In genomic region chr2:64784168-64785061, GRCh38 we compare ENCODE assay signal across 1 cellular context.
A peak's percentile ranks its signal among the peaks of the same experiment; 100 is the strongest.
TF ChIP-seq lines count a peak whose summit lies in the region.

No MANE protein-coding gene starts in this region.

TF ChIP-seq in HepG2, 621 proteins besides CTCF, POLR2A, EP300 and RAD21 (continued from another document and continues in another):
- TF ChIP-seq, protein P1, sequence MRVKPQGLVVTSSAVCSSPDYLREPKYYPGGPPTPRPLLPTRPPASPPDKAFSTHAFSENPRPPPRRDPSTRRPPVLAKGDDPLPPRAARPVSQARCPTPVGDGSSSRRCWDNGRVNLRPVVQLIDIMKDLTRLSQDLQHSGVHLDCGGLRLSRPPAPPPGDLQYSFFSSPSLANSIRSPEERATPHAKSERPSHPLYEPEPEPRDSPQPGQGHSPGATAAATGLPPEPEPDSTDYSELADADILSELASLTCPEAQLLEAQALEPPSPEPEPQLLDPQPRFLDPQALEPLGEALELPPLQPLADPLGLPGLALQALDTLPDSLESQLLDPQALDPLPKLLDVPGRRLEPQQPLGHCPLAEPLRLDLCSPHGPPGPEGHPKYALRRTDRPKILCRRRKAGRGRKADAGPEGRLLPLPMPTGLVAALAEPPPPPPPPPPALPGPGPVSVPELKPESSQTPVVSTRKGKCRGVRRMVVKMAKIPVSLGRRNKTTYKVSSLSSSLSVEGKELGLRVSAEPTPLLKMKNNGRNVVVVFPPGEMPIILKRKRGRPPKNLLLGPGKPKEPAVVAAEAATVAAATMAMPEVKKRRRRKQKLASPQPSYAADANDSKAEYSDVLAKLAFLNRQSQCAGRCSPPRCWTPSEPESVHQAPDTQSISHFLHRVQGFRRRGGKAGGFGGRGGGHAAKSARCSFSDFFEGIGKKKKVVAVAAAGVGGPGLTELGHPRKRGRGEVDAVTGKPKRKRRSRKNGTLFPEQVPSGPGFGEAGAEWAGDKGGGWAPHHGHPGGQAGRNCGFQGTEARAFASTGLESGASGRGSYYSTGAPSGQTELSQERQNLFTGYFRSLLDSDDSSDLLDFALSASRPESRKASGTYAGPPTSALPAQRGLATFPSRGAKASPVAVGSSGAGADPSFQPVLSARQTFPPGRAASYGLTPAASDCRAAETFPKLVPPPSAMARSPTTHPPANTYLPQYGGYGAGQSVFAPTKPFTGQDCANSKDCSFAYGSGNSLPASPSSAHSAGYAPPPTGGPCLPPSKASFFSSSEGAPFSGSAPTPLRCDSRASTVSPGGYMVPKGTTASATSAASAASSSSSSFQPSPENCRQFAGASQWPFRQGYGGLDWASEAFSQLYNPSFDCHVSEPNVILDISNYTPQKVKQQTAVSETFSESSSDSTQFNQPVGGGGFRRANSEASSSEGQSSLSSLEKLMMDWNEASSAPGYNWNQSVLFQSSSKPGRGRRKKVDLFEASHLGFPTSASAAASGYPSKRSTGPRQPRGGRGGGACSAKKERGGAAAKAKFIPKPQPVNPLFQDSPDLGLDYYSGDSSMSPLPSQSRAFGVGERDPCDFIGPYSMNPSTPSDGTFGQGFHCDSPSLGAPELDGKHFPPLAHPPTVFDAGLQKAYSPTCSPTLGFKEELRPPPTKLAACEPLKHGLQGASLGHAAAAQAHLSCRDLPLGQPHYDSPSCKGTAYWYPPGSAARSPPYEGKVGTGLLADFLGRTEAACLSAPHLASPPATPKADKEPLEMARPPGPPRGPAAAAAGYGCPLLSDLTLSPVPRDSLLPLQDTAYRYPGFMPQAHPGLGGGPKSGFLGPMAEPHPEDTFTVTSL (CRISPR knock-in tag; IDR thresholded peaks at IDR 0.05; ENCODE audit: borderline replicate concordance), result peak; percentile 42; the same call in 1 of the 2 replicates
- TF ChIP-seq BRF2 (CRISPR knock-in tag; IDR thresholded peaks at IDR 0.05) (0 out of 2 replicates have a peak, but pooled peaks have one; percentile 70), IRF2 (CRISPR knock-in tag; IDR thresholded peaks at IDR 0.05) (no peak), REXO4 (CRISPR knock-in tag; IDR thresholded peaks at IDR 0.05; ENCODE audit: borderline replicate concordance) (no peak), ZNF383 (CRISPR knock-in tag; IDR thresholded peaks at IDR 0.05; ENCODE audit: borderline replicate concordance) (no peak), FOXK2 (IDR thresholded peaks at IDR 0.05) (no peak), NCOA5 (CRISPR knock-in tag; IDR thresholded peaks at IDR 0.05) (no peak), ZFP62 (CRISPR knock-in tag; IDR thresholded peaks at IDR 0.05) (no peak), ZNF121 (CRISPR knock-in tag; IDR thresholded peaks at IDR 0.05) (peak; percentile 82; the same call in 1 of the 2 replicates), PAF1 (CRISPR knock-in tag; IDR thresholded peaks at IDR 0.05) (no peak), ZNF7 (CRISPR knock-in tag; IDR thresholded peaks at IDR 0.05) (no peak), ZNF746 (CRISPR knock-in tag; IDR thresholded peaks at IDR 0.05) (0 out of 2 replicates have a peak, but pooled peaks have one; percentile 51), ZNF557 (CRISPR knock-in tag; IDR thresholded peaks at IDR 0.05) (no peak), U2AF1 (optimal IDR thresholded peaks at IDR 0.05; ENCODE audit: low read depth, low read length) (no peak), ZFP36L2 (CRISPR knock-in tag; IDR thresholded peaks at IDR 0.05) (no peak), HOXA3 (CRISPR knock-in tag; IDR thresholded peaks at IDR 0.05) (peak; percentile 47; the same call in 1 of the 2 replicates), ZNF260 (CRISPR knock-in tag; IDR thresholded peaks at IDR 0.05; ENCODE audit: borderline replicate concordance, low read depth) (no peak), BCL3 (CRISPR knock-in tag; IDR thresholded peaks at IDR 0.05) (no peak), ZNF333 (CRISPR knock-in tag; IDR thresholded peaks at IDR 0.05; ENCODE audit: borderline replicate concordance) (peak; percentile 98), STAG1 (CRISPR knock-in tag; IDR thresholded peaks at IDR 0.05) (peak; percentile 25; the same call in 1 of the 2 replicates), DMTF1 (CRISPR knock-in tag; IDR thresholded peaks at IDR 0.05) (0 out of 2 replicates have a peak, but pooled peaks have one; percentile 3), KDM6A (CRISPR knock-in tag; IDR thresholded peaks at IDR 0.05; ENCODE audit: low read depth) (no peak), ZFY (CRISPR knock-in tag; IDR thresholded peaks at IDR 0.05) (peak; percentile 95), ZNF766 (CRISPR knock-in tag; IDR thresholded peaks at IDR 0.05; ENCODE audit: borderline replicate concordance) (peak; percentile 71; the same call in 1 of the 2 replicates), ZNF235 (CRISPR knock-in tag; IDR thresholded peaks at IDR 0.05; ENCODE audit: borderline replicate concordance) (0 out of 2 replicates have a peak, but pooled peaks have one; percentile 70), TMF1 (CRISPR knock-in tag; IDR thresholded peaks at IDR 0.05; ENCODE audit: low read depth) (peak; percentile 34; the same call in 1 of the 2 replicates), ZSCAN31 (CRISPR knock-in tag; IDR thresholded peaks at IDR 0.05; ENCODE audit: low read depth) (peak; percentile 72), MAZ (IDR thresholded peaks at IDR 0.05; ENCODE audit: borderline replicate concordance, low read depth, low read length) (no peak), MAZ (CRISPR knock-in tag; IDR thresholded peaks at IDR 0.05; ENCODE audit: low read depth) (peak; percentile 69; the same call in 1 of the 2 replicates), EZH2 (conservative IDR thresholded peaks at IDR 0.05; ENCODE audit: low read depth, low read length) (no peak), ZNF839 (CRISPR knock-in tag; IDR thresholded peaks at IDR 0.05; ENCODE audit: borderline replicate concordance) (peak; percentile 79; the same call in 1 of the 2 replicates), NFKBIZ (CRISPR knock-in tag; IDR thresholded peaks at IDR 0.05) (no peak), POGZ (CRISPR knock-in tag; IDR thresholded peaks at IDR 0.05) (peak; percentile 91), ZKSCAN1 (IDR thresholded peaks at IDR 0.05; ENCODE audit: low read length) (no peak), CEBPZ (IDR thresholded peaks at IDR 0.05; ENCODE audit: low read length) (no peak), ZNF850 (CRISPR knock-in tag; conservative IDR thresholded peaks at IDR 0.05) (no peak), ZBTB21 (CRISPR knock-in tag; IDR thresholded peaks at IDR 0.05) (no peak), HMG20B (CRISPR knock-in tag; conservative IDR thresholded peaks at IDR 0.05) (no peak), ZNF160 (CRISPR knock-in tag; IDR thresholded peaks at IDR 0.05) (no peak), GPN1 (CRISPR knock-in tag; IDR thresholded peaks at IDR 0.05; ENCODE audit: borderline replicate concordance) (no peak), ZMAT3 (CRISPR knock-in tag; conservative IDR thresholded peaks at IDR 0.05) (peak; percentile 84; the same call in 1 of the 2 replicates)
- TF ChIP-seq, protein P2, sequence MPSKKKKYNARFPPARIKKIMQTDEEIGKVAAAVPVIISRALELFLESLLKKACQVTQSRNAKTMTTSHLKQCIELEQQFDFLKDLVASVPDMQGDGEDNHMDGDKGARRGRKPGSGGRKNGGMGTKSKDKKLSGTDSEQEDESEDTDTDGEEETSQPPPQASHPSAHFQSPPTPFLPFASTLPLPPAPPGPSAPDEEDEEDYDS (CRISPR knock-in tag; IDR thresholded peaks at IDR 0.05), result no peak
- TF ChIP-seq, protein P3, sequence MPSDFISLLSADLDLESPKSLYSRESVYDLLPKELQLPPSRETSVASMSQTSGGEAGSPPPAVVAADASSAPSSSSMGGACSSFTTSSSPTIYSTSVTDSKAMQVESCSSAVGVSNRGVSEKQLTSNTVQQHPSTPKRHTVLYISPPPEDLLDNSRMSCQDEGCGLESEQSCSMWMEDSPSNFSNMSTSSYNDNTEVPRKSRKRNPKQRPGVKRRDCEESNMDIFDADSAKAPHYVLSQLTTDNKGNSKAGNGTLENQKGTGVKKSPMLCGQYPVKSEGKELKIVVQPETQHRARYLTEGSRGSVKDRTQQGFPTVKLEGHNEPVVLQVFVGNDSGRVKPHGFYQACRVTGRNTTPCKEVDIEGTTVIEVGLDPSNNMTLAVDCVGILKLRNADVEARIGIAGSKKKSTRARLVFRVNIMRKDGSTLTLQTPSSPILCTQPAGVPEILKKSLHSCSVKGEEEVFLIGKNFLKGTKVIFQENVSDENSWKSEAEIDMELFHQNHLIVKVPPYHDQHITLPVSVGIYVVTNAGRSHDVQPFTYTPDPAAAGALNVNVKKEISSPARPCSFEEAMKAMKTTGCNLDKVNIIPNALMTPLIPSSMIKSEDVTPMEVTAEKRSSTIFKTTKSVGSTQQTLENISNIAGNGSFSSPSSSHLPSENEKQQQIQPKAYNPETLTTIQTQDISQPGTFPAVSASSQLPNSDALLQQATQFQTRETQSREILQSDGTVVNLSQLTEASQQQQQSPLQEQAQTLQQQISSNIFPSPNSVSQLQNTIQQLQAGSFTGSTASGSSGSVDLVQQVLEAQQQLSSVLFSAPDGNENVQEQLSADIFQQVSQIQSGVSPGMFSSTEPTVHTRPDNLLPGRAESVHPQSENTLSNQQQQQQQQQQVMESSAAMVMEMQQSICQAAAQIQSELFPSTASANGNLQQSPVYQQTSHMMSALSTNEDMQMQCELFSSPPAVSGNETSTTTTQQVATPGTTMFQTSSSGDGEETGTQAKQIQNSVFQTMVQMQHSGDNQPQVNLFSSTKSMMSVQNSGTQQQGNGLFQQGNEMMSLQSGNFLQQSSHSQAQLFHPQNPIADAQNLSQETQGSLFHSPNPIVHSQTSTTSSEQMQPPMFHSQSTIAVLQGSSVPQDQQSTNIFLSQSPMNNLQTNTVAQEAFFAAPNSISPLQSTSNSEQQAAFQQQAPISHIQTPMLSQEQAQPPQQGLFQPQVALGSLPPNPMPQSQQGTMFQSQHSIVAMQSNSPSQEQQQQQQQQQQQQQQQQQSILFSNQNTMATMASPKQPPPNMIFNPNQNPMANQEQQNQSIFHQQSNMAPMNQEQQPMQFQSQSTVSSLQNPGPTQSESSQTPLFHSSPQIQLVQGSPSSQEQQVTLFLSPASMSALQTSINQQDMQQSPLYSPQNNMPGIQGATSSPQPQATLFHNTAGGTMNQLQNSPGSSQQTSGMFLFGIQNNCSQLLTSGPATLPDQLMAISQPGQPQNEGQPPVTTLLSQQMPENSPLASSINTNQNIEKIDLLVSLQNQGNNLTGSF (CRISPR knock-in tag; IDR thresholded peaks at IDR 0.05), result 0 out of 2 replicates have a peak, but pooled peaks have one; percentile 20
- TF ChIP-seq, protein P4, sequence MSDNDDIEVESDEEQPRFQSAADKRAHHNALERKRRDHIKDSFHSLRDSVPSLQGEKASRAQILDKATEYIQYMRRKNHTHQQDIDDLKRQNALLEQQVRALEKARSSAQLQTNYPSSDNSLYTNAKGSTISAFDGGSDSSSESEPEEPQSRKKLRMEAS (IDR thresholded peaks at IDR 0.05), result peak; percentile 77
- TF ChIP-seq, protein P5, sequence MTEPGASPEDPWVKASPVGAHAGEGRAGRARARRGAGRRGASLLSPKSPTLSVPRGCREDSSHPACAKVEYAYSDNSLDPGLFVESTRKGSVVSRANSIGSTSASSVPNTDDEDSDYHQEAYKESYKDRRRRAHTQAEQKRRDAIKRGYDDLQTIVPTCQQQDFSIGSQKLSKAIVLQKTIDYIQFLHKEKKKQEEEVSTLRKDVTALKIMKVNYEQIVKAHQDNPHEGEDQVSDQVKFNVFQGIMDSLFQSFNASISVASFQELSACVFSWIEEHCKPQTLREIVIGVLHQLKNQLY (CRISPR knock-in tag; IDR thresholded peaks at IDR 0.05), result no peak
